1 cellular context compared by ENCODE assay signal in genomic region chr1:1157033-1157365, GRCh38.
TF ChIP-seq lines count a peak whose summit lies in the region.

No MANE protein-coding gene starts in this region.

TF ChIP-seq in IMR-90, 13 proteins besides CTCF, POLR2A, EP300 and RAD21:
- no peak for TF ChIP-seq MAFK (IDR thresholded peaks at IDR 0.05; ENCODE audit: low read depth, low read length)
- TF ChIP-seq NFE2L2 (IDR thresholded peaks at IDR 0.05; ENCODE audit: low read depth, low read length) = no peak
- no peak for TF ChIP-seq RCOR1 (IDR thresholded peaks at IDR 0.05; ENCODE audit: insufficient replicate concordance, low read length)
- no peak for TF ChIP-seq BHLHE40 (IDR thresholded peaks at IDR 0.05; ENCODE audit: low read depth, low read length)
- TF ChIP-seq CHD1 (IDR thresholded peaks at IDR 0.05; ENCODE audit: low read depth, low read length) = no peak
- no peak for TF ChIP-seq FOS (IDR thresholded peaks at IDR 0.05; ENCODE audit: low read depth, low read length)
- no peak for TF ChIP-seq MAZ (IDR thresholded peaks at IDR 0.05; ENCODE audit: borderline replicate concordance, low read depth, low read length)
- TF ChIP-seq SMC3 (IDR thresholded peaks at IDR 0.05; ENCODE audit: low read depth, low read length) = no peak
- no peak for TF ChIP-seq USF2 (IDR thresholded peaks at IDR 0.05; ENCODE audit: low read depth, low read length)
- TF ChIP-seq MXI1 (IDR thresholded peaks at IDR 0.05; ENCODE audit: borderline replicate concordance, low read depth, low read length) = no peak
